Comparison of ENCODE assay signal across 8 cellular contexts in genomic region chr17:79831367-79832210, GRCh38. TPM values are rescaled to one million over a fixed set of nuclear protein-coding genes. Genes with fewer than 3 reads are reported as not detected.
DNase-seq lines count a peak whose midpoint lies in the region; ATAC-seq and TF ChIP-seq lines count a peak whose summit lies in the region.

No MANE protein-coding gene starts in this region.

- H3K27ac ChIP-seq in cingulate gyrus (ENCODE audit: low read depth, low read length) (peak overlapping the region; percentile 47), layer of hippocampus (ENCODE audit: low read depth, low read length) (peak overlapping the region; percentile 63)

- H3K27me3 ChIP-seq in layer of hippocampus (ENCODE audit: control insufficient read depth, insufficient read depth, low read length): no peaks in the 10 kb centered on the region
- H3K27me3 ChIP-seq in skeletal muscle satellite cell (ENCODE audit: control insufficient read depth, insufficient read depth, low read length): peaks cover 4% of the 10 kb centered on the region

- peaks cover 23% of the 10 kb centered on the region for H3K36me3 ChIP-seq in skeletal muscle satellite cell (ENCODE audit: insufficient read depth, low read length)

- peaks cover 21% of the 10 kb centered on the region for H3K4me1 ChIP-seq in skeletal muscle satellite cell (ENCODE audit: control insufficient read depth, insufficient read depth, low read length)

- peak overlapping the region; percentile 94 for H3K4me3 ChIP-seq in LNCaP clone FGC (ENCODE audit: low read depth, low read length)
- H3K4me3 ChIP-seq in skeletal muscle satellite cell (ENCODE audit: low read length): no peak overlapping the region

- TF ChIP-seq CTCF in LNCaP clone FGC (IDR thresholded peaks at IDR 0.05; ENCODE audit: control insufficient read depth, extremely low read depth, insufficient read depth): no peak

- H3K9ac ChIP-seq in skeletal muscle satellite cell (ENCODE audit: low read depth, low read length): no peak overlapping the region

- H3K9me3 ChIP-seq in skeletal muscle satellite cell (replicated peaks; ENCODE audit: low read length): no peaks in the 10 kb centered on the region

- H3K4me2 ChIP-seq in skeletal muscle satellite cell (ENCODE audit: low read length): peak overlapping the region; percentile 67

- no peak for ATAC-seq in GM21786 (IDR thresholded peaks at IDR 0.05; ENCODE audit: unreplicated experiment)
- no peak for ATAC-seq in GM19324 (IDR thresholded peaks at IDR 0.05; ENCODE audit: low FRiP score, unreplicated experiment)
- no peak for ATAC-seq in HG02763 (IDR thresholded peaks at IDR 0.05; ENCODE audit: unreplicated experiment)

- peak; percentile 92 for DNase-seq in LNCaP clone FGC (ENCODE audit: low read depth)
- DNase-seq in HPDE6-E6E7 (ENCODE audit: extremely low spot score): no peak

RNA-seq across cellular contexts. Expression of gene CBX4, which starts 7.7 kb away (rescaled TPM):
- 9.9 and 10.9 TPM in 2 replicates for total RNA-seq in skeletal muscle satellite cell (2012; rRNA removed)

RNA-seq across cellular contexts. Expression of gene CBX8, which starts 34.7 kb away (rescaled TPM):
- 1.5 and 3.5 TPM in 2 replicates for total RNA-seq in skeletal muscle satellite cell (2012; rRNA removed)

RNA-seq across cellular contexts. Expression of gene CBX2, which starts 53.6 kb away (rescaled TPM):
- total RNA-seq in skeletal muscle satellite cell (2012; rRNA removed): 1.8 and 2.4 TPM in 2 replicates
